Comparison of ENCODE assay signal across 1 cellular context in genomic region chr11:65860278-65861164, GRCh38.
TF ChIP-seq lines count a peak whose summit lies in the region.

Gene MUS81 (plus strand): TSS chr11:65860433. CDS start chr11:65860754, 321 bp downstream.

TF ChIP-seq in K562, 482 proteins besides CTCF, POLR2A, EP300 and RAD21 (continued from another document and continues in another):
- TF ChIP-seq ZBTB33 (CRISPR knock-in tag; IDR thresholded peaks at IDR 0.05), result no peak
- TF ChIP-seq MAFG (tag; conservative IDR thresholded peaks at IDR 0.05), result no peak
- TF ChIP-seq CBX3 (IDR thresholded peaks at IDR 0.05; ENCODE audit: borderline replicate concordance in 1 of 2, low read length in 2 of 2), result peak in 1 of 2 experiments; percentile 68; a peak in 1 of 3 replicates
- no peak for TF ChIP-seq NKRF (IDR thresholded peaks at IDR 0.05; ENCODE audit: borderline replicate concordance)
- no peak for TF ChIP-seq CHCHD3 (CRISPR knock-in tag; IDR thresholded peaks at IDR 0.05)
- TF ChIP-seq PRDM10 (IDR thresholded peaks at IDR 0.05; ENCODE audit: partially characterized antibody), result peak; percentile 56
- TF ChIP-seq ZNF311 (CRISPR knock-in tag; IDR thresholded peaks at IDR 0.05), result no peak
- no peak for TF ChIP-seq ZNF740 (CRISPR knock-in tag; IDR thresholded peaks at IDR 0.05)
- TF ChIP-seq ZNF740 (tag; IDR thresholded peaks at IDR 0.05), result no peak
- no peak; the same call in 1 of the 2 replicates for TF ChIP-seq SMC3 (conservative IDR thresholded peaks at IDR 0.05; ENCODE audit: insufficient read depth, low read depth, low read length)
- no peak for TF ChIP-seq ASH1L (IDR thresholded peaks at IDR 0.05; ENCODE audit: borderline replicate concordance, low read depth, partially characterized antibody)
- TF ChIP-seq COPS2 (conservative IDR thresholded peaks at IDR 0.05), result no peak
- TF ChIP-seq AFF4 (CRISPR knock-in tag; IDR thresholded peaks at IDR 0.05), result peak; percentile 6; the same call in 1 of the 2 replicates
- peak; percentile 78 for TF ChIP-seq HCFC1 (IDR thresholded peaks at IDR 0.05; ENCODE audit: low read depth, low read length)
- peak; percentile 75 for TF ChIP-seq E2F1 (CRISPR knock-in tag; IDR thresholded peaks at IDR 0.05)
- no peak for TF ChIP-seq MBD1 (CRISPR knock-in tag; IDR thresholded peaks at IDR 0.05)
- TF ChIP-seq STAG1 (CRISPR knock-in tag; IDR thresholded peaks at IDR 0.05; ENCODE audit: borderline replicate concordance), result no peak
- TF ChIP-seq XRCC5 (IDR thresholded peaks at IDR 0.05; ENCODE audit: low read depth, low read length), result peak; percentile 92
- TF ChIP-seq CSDE1 (IDR thresholded peaks at IDR 0.05), result no peak
- TF ChIP-seq MITF (IDR thresholded peaks at IDR 0.05), result peak; percentile 73
- no peak; the same call in 1 of the 2 replicates for TF ChIP-seq SMARCA4 (IDR thresholded peaks at IDR 0.05)
- no peak for TF ChIP-seq PHF21A (IDR thresholded peaks at IDR 0.05; ENCODE audit: borderline replicate concordance, low read depth)
- no peak for TF ChIP-seq ERF (CRISPR knock-in tag; IDR thresholded peaks at IDR 0.05)
- TF ChIP-seq LEF1 (IDR thresholded peaks at IDR 0.05), result peak; percentile 57; the same call in 1 of the 2 replicates
- no peak for TF ChIP-seq ZNF133 (CRISPR knock-in tag; IDR thresholded peaks at IDR 0.05)
- no peak for TF ChIP-seq KDM1A (IDR thresholded peaks at IDR 0.05)
- no peak for TF ChIP-seq ZNF830 (CRISPR knock-in tag; IDR thresholded peaks at IDR 0.05)
- TF ChIP-seq RBM15 (IDR thresholded peaks at IDR 0.05; ENCODE audit: insufficient read depth, low read length), result no peak
- TF ChIP-seq ZNF407 (IDR thresholded peaks at IDR 0.05; ENCODE audit: low read depth), result no peak
